In genomic region chr11:45163956-45164575, GRCh38 we compare ENCODE assay signal across 13 cellular contexts. TPM values are rescaled to one million over a fixed set of nuclear protein-coding genes. Genes with fewer than 3 reads are reported as not detected.
DNase-seq lines count a peak whose midpoint lies in the region; ATAC-seq, FAIRE-seq and TF ChIP-seq lines count a peak whose summit lies in the region.
"Had no signal": no experiment of that assay in that cellular context is flagged by ENCODE, and none has a peak within 500 bp of the region (broad histone marks: within the 10 kb centered on the region; RNA-seq: fewer than 3 reads in every experiment).

No MANE protein-coding gene starts in this region.

- H3K9me3 ChIP-seq in esophagus muscularis mucosa (no peaks in the 10 kb centered on the region), skeletal muscle satellite cell (replicated peaks; ENCODE audit: low read length) (no peaks in the 10 kb centered on the region)
- H3K9me3 ChIP-seq: HAP-1, stomach had no signal

- peaks cover 44 to 75% (median 69%) of the 10 kb centered on the region in 4 donors for H3K4me1 ChIP-seq in esophagus muscularis mucosa
- H3K4me1 ChIP-seq in skeletal muscle satellite cell (ENCODE audit: control insufficient read depth, insufficient read depth, low read length), result peaks cover 9% of the 10 kb centered on the region
- H3K4me1 ChIP-seq: HAP-1 had no signal

- H3K4me2 ChIP-seq in skeletal muscle satellite cell (ENCODE audit: low read length), result peak overlapping the region; percentile 6

- intact Hi-C loops in esophagus muscularis mucosa (cut with DNase I), result no loop called here

- no peaks in the 10 kb centered on the region for H3K9me3 Mint-ChIP-seq in type B pancreatic cell
- H3K9me3 Mint-ChIP-seq: central memory CD8-positive, alpha-beta T cell had no signal

- no peaks in the 10 kb centered on the region for H3K36me3 Mint-ChIP-seq in type B pancreatic cell

- no peak for ATAC-seq in GM21619 (IDR thresholded peaks at IDR 0.05; ENCODE audit: unreplicated experiment)

- H3K4me3 ChIP-seq in esophagus muscularis mucosa (no peak overlapping the region), skeletal muscle satellite cell (ENCODE audit: low read length) (no peak overlapping the region)
- H3K4me3 ChIP-seq: HAP-1, stomach had no signal

- H3K36me3 ChIP-seq in esophagus muscularis mucosa (no peaks in the 10 kb centered on the region), skeletal muscle satellite cell (ENCODE audit: insufficient read depth, low read length) (no peaks in the 10 kb centered on the region)
- H3K36me3 ChIP-seq: HAP-1, stomach had no signal

- FAIRE-seq in GM12891 (lab: Jason Lieb, UNC), result no peak
- FAIRE-seq: GM19239, RCC 7860 had no signal

- H3K27me3 Mint-ChIP-seq in type B pancreatic cell, result no peaks in the 10 kb centered on the region
- H3K27me3 Mint-ChIP-seq: central memory CD8-positive, alpha-beta T cell had no signal

- TF ChIP-seq CTCF in esophagus muscularis mucosa (IDR thresholded peaks at IDR 0.05) (no peak), type B pancreatic cell (conservative IDR thresholded peaks at IDR 0.05) (no peak)

- H3K27ac Mint-ChIP-seq in type B pancreatic cell, result no peak overlapping the region

- H3K9ac ChIP-seq in skeletal muscle satellite cell (ENCODE audit: low read depth, low read length), result no peak overlapping the region

- H3K4me3 Mint-ChIP-seq in type B pancreatic cell, result no peak overlapping the region
- H3K4me3 Mint-ChIP-seq: central memory CD8-positive, alpha-beta T cell had no signal

- H3K27me3 ChIP-seq in esophagus muscularis mucosa (no peaks in the 10 kb centered on the region), skeletal muscle satellite cell (ENCODE audit: control insufficient read depth, insufficient read depth, low read length) (peaks cover 15% of the 10 kb centered on the region)
- H3K27me3 ChIP-seq: stomach had no signal

- peak overlapping the region in 3 of 4 donors; percentile 29 to 50 (median 45) for H3K27ac ChIP-seq in esophagus muscularis mucosa (replicated peaks in 1 of 4)

- peaks cover 28% of the 10 kb centered on the region for H3K4me1 Mint-ChIP-seq in type B pancreatic cell (ENCODE audit: unreplicated experiment)

- TF ChIP-seq POLR2A in GM12891 (IDR thresholded peaks at IDR 0.05; ENCODE audit: low read depth, low read length), result no peak
- TF ChIP-seq POLR2A in esophagus muscularis mucosa (IDR thresholded peaks at IDR 0.05; ENCODE audit: low read depth), result no peak

- TF ChIP-seq EP300 in esophagus muscularis mucosa (IDR thresholded peaks at IDR 0.05), result no peak

- 46% methylated on average over 15 of the region's 15 CpGs for WGBS in esophagus muscularis mucosa

- DNase-seq in GM12891 (ENCODE audit: insufficient read length, low spot score) (no peak), NCI-H1694 treated with DMSO at 0.1 percent for 48 hours (lab: John Stamatoyannopoulos, UW) (peak; percentile 41), esophagus muscularis mucosa (ENCODE audit: extremely low spot score) (no peak), type B pancreatic cell (ENCODE audit: extremely low spot score, unreplicated experiment) (no peak), AML-193 (lab: John Stamatoyannopoulos, UW) (no peak)
- DNase-seq: kidney glomerular epithelial cell, stomach had no signal

TF ChIP-seq in GM12891, 5 proteins besides CTCF, POLR2A, EP300 and RAD21:
- TF ChIP-seq PAX5 (IDR thresholded peaks at IDR 0.05; ENCODE audit: insufficient read depth, low read length, severe bottlenecking) (no peak), POLR2AphosphoS5 (IDR thresholded peaks at IDR 0.05; ENCODE audit: low read depth, low read length) (no peak), TAF1 (IDR thresholded peaks at IDR 0.05; ENCODE audit: low read depth, low read length) (no peak), POU2F2 (IDR thresholded peaks at IDR 0.05; ENCODE audit: low read depth, low read length) (0 out of 2 replicates have a peak, but pooled peaks have one; percentile 24), SPI1 (IDR thresholded peaks at IDR 0.05; ENCODE audit: low read depth, low read length) (no peak)
TF ChIP-seq in GM12891: peak in this region for 1.

RNA-seq across cellular contexts. Expression of gene PRDM11, which starts 17.6 kb away (rescaled TPM):
- polyA plus RNA-seq in GM12891 (2012; ENCODE audit: low read depth, missing spikeins), result 0.94 TPM
- total RNA-seq in esophagus muscularis mucosa, result 10 to 100 TPM; 29.5 to 43.2 (median 33.5) TPM
- 1.8 and 2.4 TPM in 2 replicates for total RNA-seq in skeletal muscle satellite cell (2012; rRNA removed)
- total RNA-seq in type B pancreatic cell (ENCODE audit: low replicate concordance), result 13.6 and 24.0 TPM in 2 replicates
